Comparison of ENCODE assay signal across 14 cellular contexts in genomic region chr12:108099085-108099484, GRCh38. TPM values are rescaled to one million over a fixed set of nuclear protein-coding genes. Genes with fewer than 3 reads are reported as not detected.
DNase-seq lines count a peak whose midpoint lies in the region; ATAC-seq, FAIRE-seq and TF ChIP-seq lines count a peak whose summit lies in the region.
"Had no signal": no experiment of that assay in that cellular context is flagged by ENCODE, and none has a peak within 500 bp of the region (broad histone marks: within the 10 kb centered on the region; RNA-seq: fewer than 3 reads in every experiment).

No MANE protein-coding gene starts in this region.

- H3K4ac ChIP-seq in H1 (replicated peaks; ENCODE audit: insufficient read length, low read depth, low read length): no peak overlapping the region

- no peak overlapping the region for H2BK20ac ChIP-seq in H1 (ENCODE audit: low read length)

- no peak for ATAC-seq in GM19351 (IDR thresholded peaks at IDR 0.05; ENCODE audit: unreplicated experiment)

- H3K27me3 ChIP-seq in Loucy (ENCODE audit: insufficient read depth, low read length, poor library complexity, severe bottlenecking): no peaks in the 10 kb centered on the region
- no peaks in the 10 kb centered on the region for H3K27me3 ChIP-seq in H1 (replicated peaks in 1 of 4; ENCODE audit: control insufficient read depth in 3 of 4, extremely low read depth in 1 of 4, insufficient read depth in 3 of 4, low read length in 3 of 4)
- H3K27me3 ChIP-seq in parathyroid adenoma (ENCODE audit: control insufficient read depth, insufficient read depth, low read length): no peaks in the 10 kb centered on the region
- H3K27me3 ChIP-seq: brain microvascular endothelial cell had no signal

- H3K79me2 ChIP-seq in Loucy (ENCODE audit: insufficient read depth, low read length) (no peaks in the 10 kb centered on the region), H1 (ENCODE audit: control insufficient read depth in 1 of 2, insufficient read depth in 2 of 2, low read length in 2 of 2) (no peaks in the 10 kb centered on the region), parathyroid adenoma (no peaks in the 10 kb centered on the region)

- H2BK15ac ChIP-seq in H1 (ENCODE audit: low read length): no peak overlapping the region

- no peaks in the 10 kb centered on the region for H3K9me3 Mint-ChIP-seq in nephron progenitor cell

- no peak overlapping the region for H3K14ac ChIP-seq in H1 (ENCODE audit: insufficient read length)

- H3K36me3 ChIP-seq in Loucy (ENCODE audit: insufficient read depth, low read length) (no peaks in the 10 kb centered on the region), H1 (ENCODE audit: control insufficient read depth in 2 of 4, insufficient read depth in 4 of 4, low read length in 3 of 4) (no peaks in the 10 kb centered on the region), parathyroid adenoma (ENCODE audit: control insufficient read depth, insufficient read depth, low read length) (no peaks in the 10 kb centered on the region)
- H3K36me3 ChIP-seq: brain microvascular endothelial cell had no signal

- 76% methylated on average over 3 of the region's 3 CpGs; no CpG with 5 or more reads in 1 of the 2 experiments for WGBS in H1 (ENCODE audit: extremely low coverage in 1 of 2, insufficient coverage in 1 of 2, insufficient read length in 1 of 2, insufficient replicate concordance in 2 of 2, low coverage in 1 of 2, low lambda C conversion rate in 2 of 2, missing lambda C conversion rate in 1 of 2), 2 experiments

- H3K4me1 ChIP-seq in Loucy (ENCODE audit: insufficient read depth, low read length, poor library complexity, severe bottlenecking) (no peaks in the 10 kb centered on the region), H1 (replicated peaks in 1 of 4; ENCODE audit: control insufficient read depth in 3 of 4, insufficient read depth in 4 of 4, low read length in 3 of 4) (peaks cover 0 to 8% (median 0%) of the 10 kb centered on the region in 4 experiments; a peak in 1 of 7 replicates), parathyroid adenoma (no peaks in the 10 kb centered on the region)

- no peak for TF ChIP-seq EP300 in H1 (IDR thresholded peaks at IDR 0.05; ENCODE audit: borderline replicate concordance in 1 of 2, low read depth in 2 of 2, low read length in 2 of 2)

- H3K27me3 Mint-ChIP-seq in nephron progenitor cell (ENCODE audit: low read depth, poor library complexity): peaks cover 44% of the 10 kb centered on the region

- H3K4me3 Mint-ChIP-seq in nephron progenitor cell: no peak overlapping the region

- H3K23me2 ChIP-seq in H1 (ENCODE audit: low read depth, low read length): no peaks in the 10 kb centered on the region

- no peak overlapping the region for H3K56ac ChIP-seq in H1 (replicated peaks; ENCODE audit: insufficient read length, low read depth, low read length)

- H2AK5ac ChIP-seq in H1 (ENCODE audit: low read depth, low read length): no peak overlapping the region

- no peak overlapping the region for H3K23ac ChIP-seq in H1 (ENCODE audit: insufficient read length)

- no peaks in the 10 kb centered on the region for H3K9me2 ChIP-seq in Loucy (replicated peaks; ENCODE audit: low read depth, low read length)

- H2AFZ ChIP-seq in Loucy (ENCODE audit: low read length) (no peak overlapping the region), H1 (ENCODE audit: low read length) (0 out of 2 replicates have a peak overlapping the region, but pooled peaks have one; percentile 38), parathyroid adenoma (no peak overlapping the region)

- CTCF ChIA-PET in H1 (lab: Charles Lee; ENCODE audit: partially characterized antibody): interaction anchor here (0.7 to 3.5 kb wide), 5 partner anchors 11 to 358 kb away, joined by 3 to 15 read pairs (median 4); partner anchors contain the start of gene WSCD2

- H3K9me3 ChIP-seq in Loucy (ENCODE audit: insufficient read depth, low read depth, low read length) (no peaks in the 10 kb centered on the region), H1 (ENCODE audit: insufficient read depth in 2 of 2, low read depth in 1 of 2, low read length in 1 of 2) (no peaks in the 10 kb centered on the region), parathyroid adenoma (ENCODE audit: control insufficient read depth, low read length) (no peaks in the 10 kb centered on the region)

- no peak overlapping the region for H2BK120ac ChIP-seq in H1 (replicated peaks; ENCODE audit: low read depth, low read length)

- H3K9ac ChIP-seq in Loucy (ENCODE audit: low read depth, low read length, poor library complexity, severe bottlenecking) (no peak overlapping the region), H1 (replicated peaks in 1 of 4; ENCODE audit: extremely low read depth in 1 of 4, low read depth in 3 of 4, low read length in 3 of 4) (no peak overlapping the region), parathyroid adenoma (no peak overlapping the region)

- FAIRE-seq in H1 (lab: Jason Lieb, UNC): peak; percentile 42
- FAIRE-seq: A204.1 had no signal

- H3K27ac Mint-ChIP-seq in nephron progenitor cell: no peak overlapping the region

- no peaks in the 10 kb centered on the region for H3K79me1 ChIP-seq in H1 (ENCODE audit: low read depth, low read length)

- H4K20me1 ChIP-seq in Loucy (ENCODE audit: insufficient read depth, low read length, poor library complexity, severe bottlenecking): no peaks in the 10 kb centered on the region
- H4K20me1 ChIP-seq in H1 (replicated peaks in 1 of 2; ENCODE audit: control insufficient read depth in 1 of 2, insufficient read depth in 2 of 2, low read length in 2 of 2): no peaks in the 10 kb centered on the region

- peak; percentile 59 to 63 for TF ChIP-seq RAD21 in H1 (IDR thresholded peaks at IDR 0.05 in 1 of 2, conservative IDR thresholded peaks at IDR 0.05 in 1 of 2; ENCODE audit: low read depth in 2 of 2, low read length in 2 of 2)

- no peaks in the 10 kb centered on the region for H3F3A ChIP-seq in Loucy (ENCODE audit: low read depth)

- no peak overlapping the region for H2BK5ac ChIP-seq in H1 (ENCODE audit: low read depth, low read length)

- no peak overlapping the region for H3K27ac ChIP-seq in H1 (ENCODE audit: low read depth, low read length)
- H3K27ac ChIP-seq in parathyroid adenoma: no peak overlapping the region
- H3K27ac ChIP-seq: brain microvascular endothelial cell had no signal

- no peak overlapping the region for H4K91ac ChIP-seq in H1 (replicated peaks; ENCODE audit: insufficient read length, low read length)

- TF ChIP-seq CTCF in Loucy (conservative IDR thresholded peaks at IDR 0.05; ENCODE audit: low read length) (peak; percentile 65), H1 (IDR thresholded peaks at IDR 0.05; ENCODE audit: control extremely low read depth in 1 of 3, insufficient read depth in 1 of 3, low read depth in 1 of 3, low read length in 3 of 3) (peak; percentile 14 to 50 (median 28); a peak in 3 of 4 replicates), parathyroid adenoma (IDR thresholded peaks at IDR 0.05) (peak; percentile 23), nephron progenitor cell (IDR thresholded peaks at IDR 0.05) (no peak)

- no peak overlapping the region for H4K8ac ChIP-seq in H1 (ENCODE audit: extremely low read depth, insufficient read depth, low read length)

- H3K4me2 ChIP-seq in Loucy (ENCODE audit: low read depth, low read length, poor library complexity, severe bottlenecking) (no peak overlapping the region), H1 (ENCODE audit: insufficient read depth in 1 of 2, low read depth in 2 of 2, low read length in 2 of 2) (no peak overlapping the region), parathyroid adenoma (ENCODE audit: low read length) (no peak overlapping the region)

- peaks cover 20% of the 10 kb centered on the region for H3K4me1 Mint-ChIP-seq in nephron progenitor cell

- H3K18ac ChIP-seq in H1 (ENCODE audit: extremely low read depth, low read length): no peak overlapping the region

- H2BK12ac ChIP-seq in H1 (ENCODE audit: low read depth, low read length): no peak overlapping the region

- no peak overlapping the region for H4K5ac ChIP-seq in H1 (ENCODE audit: insufficient read length, low read depth, low read length)

- POLR2A ChIA-PET in H1 (lab: Charles Lee; ENCODE audit: partially characterized antibody): no interaction called here

- H3K4me3 ChIP-seq in Loucy (ENCODE audit: low read length, poor library complexity, severe bottlenecking): no peak overlapping the region
- H3K4me3 ChIP-seq in H1 (ENCODE audit: extremely low read depth in 1 of 4, insufficient read depth in 2 of 4, low read depth in 3 of 4, low read length in 4 of 4): no peak overlapping the region
- no peak overlapping the region for H3K4me3 ChIP-seq in parathyroid adenoma (ENCODE audit: low read depth, low read length)

- H3K36me3 Mint-ChIP-seq in nephron progenitor cell (ENCODE audit: low read depth): no peaks in the 10 kb centered on the region

- TF ChIP-seq POLR2A in H1 (IDR thresholded peaks at IDR 0.05; ENCODE audit: control extremely low read depth in 1 of 2, low read depth in 2 of 2, low read length in 2 of 2): no peak

- DNase-seq in NCI-H1694 treated with DMSO at 0.1 percent for 48 hours (lab: John Stamatoyannopoulos, UW) (peak; percentile 15), NCI-H1694 (lab: John Stamatoyannopoulos, UW) (no peak), H1 (ENCODE audit: low read depth in 1 of 2, low spot score in 2 of 2) (no peak), GM03348 (ENCODE audit: low spot score) (no peak), nephron progenitor cell (no peak)
- DNase-seq: activated CD4-positive, CD25-positive, alpha-beta regulatory T cell treated with anti-CD3 and anti-CD28 coated beads, Interleukin-2, amount 50 U/mL, for 72 hours; brain microvascular endothelial cell; EL; SIG-M5; stimulated activated CD4-positive, alpha-beta T cell treated with anti-CD3 and anti-CD28 coated beads, Interleukin-4, amount 100 ng/mL, for 24 hours had no signal

TF ChIP-seq in H1, 55 proteins besides CTCF, POLR2A, EP300 and RAD21 (continues in another document):
- TF ChIP-seq GABPA (IDR thresholded peaks at IDR 0.05; ENCODE audit: borderline replicate concordance, insufficient read depth, low read length) (no peak), CBX5 (IDR thresholded peaks at IDR 0.05; ENCODE audit: low read depth, low read length) (no peak), NRF1 (IDR thresholded peaks at IDR 0.05; ENCODE audit: low read depth, low read length) (no peak), CREB1 (IDR thresholded peaks at IDR 0.05) (no peak), TAF1 (IDR thresholded peaks at IDR 0.05; ENCODE audit: low read depth, low read length) (no peak), SIRT6 (IDR thresholded peaks at IDR 0.05; ENCODE audit: low read length) (no peak), NANOG (IDR thresholded peaks at IDR 0.05; ENCODE audit: insufficient read depth, low read depth, low read length, poor library complexity, severe bottlenecking) (no peak)

RNA-seq across cellular contexts. Expression of gene WSCD2, which starts 30.0 kb away (rescaled TPM):
- 1.7 and 2.2 TPM in 2 replicates for total RNA-seq in H1 (2021; fragmentation: NEBNext Ultra II Directional; extraction: Animal tissue kit (Norgen Biotek cat#: 25700))
- 0.99 and 1.3 TPM in 2 replicates for polyA plus RNA-seq in H1 (2011; rRNA removed)
- polyA plus RNA-seq in H1 (2011; cell fraction: cytosol; rRNA removed): 1.00 TPM
- 2.6 TPM for polyA plus RNA-seq in H1 (2011; cell fraction: nucleus; rRNA removed)
- polyA plus RNA-seq in H1 (2012, experiment 1 of 2): 1.1 to 2.5 TPM (median 1.3 TPM) in 4 replicates
- polyA plus RNA-seq in H1 (2012, experiment 2 of 2): 1.1 TPM
- polyA plus RNA-seq in H1 (2013, experiment 1 of 2): 0.73 TPM
- 0.70 TPM for polyA plus RNA-seq in H1 (2013, experiment 2 of 2)
- polyA minus RNA-seq in H1 (2011; rRNA and poly(A)+ RNA removed): 1.7 and 5.8 TPM in 2 replicates
- polyA minus RNA-seq in H1 (2011; cell fraction: cytosol; rRNA and poly(A)+ RNA removed): 1.9 TPM
- polyA minus RNA-seq in H1 (2011; cell fraction: nucleus; rRNA and poly(A)+ RNA removed): 4.1 TPM
